In the genomic region with DNA sequence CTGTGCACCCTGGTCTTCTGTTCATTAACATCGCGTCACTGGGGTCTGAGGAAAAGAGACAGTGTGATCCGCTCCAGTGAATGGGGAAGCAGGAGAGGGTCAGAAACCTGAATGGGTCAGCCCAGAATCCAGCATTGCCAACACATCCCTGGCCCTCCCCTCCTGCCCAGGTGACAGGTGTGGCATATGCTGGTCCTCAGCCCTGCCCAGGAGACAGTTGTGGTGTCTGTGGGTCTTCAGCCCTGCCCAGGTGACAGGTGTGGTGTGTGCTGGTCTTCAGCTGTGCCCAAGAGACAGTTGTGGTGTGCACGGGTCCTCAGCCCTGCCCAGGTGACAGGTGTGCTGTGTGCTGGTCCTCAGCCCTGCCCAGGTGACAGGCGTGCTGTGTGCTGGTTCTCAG, we compare ENCODE assay signal across 24 cellular contexts. TPM values are rescaled to one million over a fixed set of nuclear protein-coding genes. Genes with fewer than 3 reads are reported as not detected.
DNase-seq lines count a peak whose midpoint lies in the region; ATAC-seq and TF ChIP-seq lines count a peak whose summit lies in the region.
"Had no signal": no experiment of that assay in that cellular context is flagged by ENCODE, and none has a peak within 500 bp of the region (broad histone marks: within the 10 kb centered on the region; RNA-seq: fewer than 3 reads in every experiment).

No MANE protein-coding gene starts in this region.

- H3K4me1 ChIP-seq in endodermal cell (ENCODE audit: control insufficient read depth, insufficient read depth, low read length), result no peaks in the 10 kb centered on the region
- peaks cover 0 to 4% (median 0%) of the 10 kb centered on the region in 4 donors for H3K4me1 ChIP-seq in sigmoid colon
- H3K4me1 ChIP-seq: parathyroid adenoma, Peyer's patch had no signal

- H3K4me3 Mint-ChIP-seq in endodermal cell (no peak overlapping the region), immature natural killer cell (no peak overlapping the region)
- H3K4me3 Mint-ChIP-seq: activated CD8-positive, alpha-beta T cell treated with anti-CD3 and anti-CD28 coated beads, Interleukin-2, amount 10 ng/mL, durations not matched to agents 7 days and 5 days; CD8-positive, alpha-beta memory T cell; naive thymus-derived CD4-positive, alpha-beta T cell; stimulated activated effector memory CD8-positive, alpha-beta T cell treated with anti-CD3 and anti-CD28 coated beads, Interleukin-12 subunit alpha, Interleukin-12 subunit beta, amount 100 ng/mL, for 72 hours had no signal

- DNase-seq in EL (peak; percentile 13), H7 (peak; percentile 16), endodermal cell (peak; percentile 13), sigmoid colon (peak; percentile 34), immature natural killer cell (no peak), HCEC 1CT (no peak)
- DNase-seq: activated CD8-positive, alpha-beta T cell treated with anti-CD3 and anti-CD28 coated beads, Interleukin-2, amount 10 ng/mL, durations not matched to agents 7 days and 5 days; amygdala; gastrocnemius medialis; KG1; left cardiac atrium; mesenchymal stem cell; NCI-H2029; NCI-H446 had no signal

- intact Hi-C loops in sigmoid colon (cut with DNase I), result no loop called here

- no peak overlapping the region for H3K9ac ChIP-seq in endodermal cell (ENCODE audit: extremely low read depth, low read length, poor library complexity, severe bottlenecking)
- H3K9ac ChIP-seq: parathyroid adenoma had no signal

- H3K4me1 Mint-ChIP-seq in endodermal cell, result no peaks in the 10 kb centered on the region
- peaks cover 26 to 33% of the 10 kb centered on the region in 2 donors for H3K4me1 Mint-ChIP-seq in immature natural killer cell

- H3K27ac Mint-ChIP-seq in endodermal cell (no peak overlapping the region), immature natural killer cell (peak overlapping the region in 1 of 6 donors; percentile 11)
- H3K27ac Mint-ChIP-seq: activated CD8-positive, alpha-beta T cell treated with anti-CD3 and anti-CD28 coated beads, Interleukin-2, amount 10 ng/mL, durations not matched to agents 7 days and 5 days; stimulated activated effector memory CD8-positive, alpha-beta T cell treated with anti-CD3 and anti-CD28 coated beads, Interleukin-12 subunit alpha, Interleukin-12 subunit beta, amount 100 ng/mL, for 72 hours had no signal

- H3K27ac ChIP-seq in endodermal cell (ENCODE audit: low read depth, low read length) (no peak overlapping the region), sigmoid colon (no peak overlapping the region)
- H3K27ac ChIP-seq: cardiac muscle cell, gastrocnemius medialis, parathyroid adenoma, Peyer's patch, thoracic aorta had no signal

- H3K9me3 Mint-ChIP-seq in endodermal cell (peaks cover 3% of the 10 kb centered on the region), immature natural killer cell (no peaks in the 10 kb centered on the region)
- H3K9me3 Mint-ChIP-seq: CD8-positive, alpha-beta memory T cell; naive thymus-derived CD4-positive, alpha-beta T cell; stimulated activated effector memory CD8-positive, alpha-beta T cell treated with anti-CD3 and anti-CD28 coated beads, Interleukin-12 subunit alpha, Interleukin-12 subunit beta, amount 100 ng/mL, for 72 hours had no signal

- H3K4me3 ChIP-seq in H7 (ENCODE audit: insufficient read depth, low read depth, low read length), result no peak overlapping the region
- H3K4me3 ChIP-seq in endodermal cell (ENCODE audit: low read length), result no peak overlapping the region
- H3K4me3 ChIP-seq in sigmoid colon, result no peak overlapping the region
- H3K4me3 ChIP-seq: cardiac muscle cell, gastrocnemius medialis, Peyer's patch, thoracic aorta had no signal

- H3K36me3 ChIP-seq in H7 (replicated peaks; ENCODE audit: control insufficient read depth, insufficient read depth, low read length) (peaks cover 7% of the 10 kb centered on the region), endodermal cell (ENCODE audit: control insufficient read depth, insufficient read depth, low read length) (peaks cover 65% of the 10 kb centered on the region), sigmoid colon (peaks cover 0 to 14% (median 0%) of the 10 kb centered on the region in 4 donors)
- H3K36me3 ChIP-seq: cardiac muscle cell had no signal

- no peak for ATAC-seq in GM18907 (IDR thresholded peaks at IDR 0.05; ENCODE audit: unreplicated experiment)
- ATAC-seq: activated CD8-positive, alpha-beta T cell treated with anti-CD3 and anti-CD28 coated beads, Interleukin-2, amount 10 ng/mL, durations not matched to agents 7 days and 5 days; esophagus mucosa; gastrocnemius medialis; left cardiac atrium; naive thymus-derived CD4-positive, alpha-beta T cell; sciatic nerve; stimulated activated effector memory CD8-positive, alpha-beta T cell treated with anti-CD3 and anti-CD28 coated beads, Interleukin-12 subunit alpha, Interleukin-12 subunit beta, amount 100 ng/mL, for 72 hours had no signal

- no peak for TF ChIP-seq EP300 in sigmoid colon (IDR thresholded peaks at IDR 0.05)

- H3K9me3 ChIP-seq in endodermal cell (ENCODE audit: control insufficient read depth, low read length), result no peaks in the 10 kb centered on the region
- no peaks in the 10 kb centered on the region for H3K9me3 ChIP-seq in sigmoid colon
- H3K9me3 ChIP-seq: gastrocnemius medialis, Peyer's patch, thoracic aorta had no signal

- H3K27me3 ChIP-seq in H7 (ENCODE audit: control insufficient read depth, insufficient read depth, low read length) (no peaks in the 10 kb centered on the region), endodermal cell (ENCODE audit: control insufficient read depth, insufficient read depth, low read length, poor library complexity, severe bottlenecking) (no peaks in the 10 kb centered on the region), sigmoid colon (no peaks in the 10 kb centered on the region)
- H3K27me3 ChIP-seq: cardiac muscle cell, gastrocnemius medialis, Peyer's patch had no signal

- WGBS in endodermal cell (ENCODE audit: insufficient coverage in 1 of 2, insufficient read length in 1 of 2), 2 experiments, result 91 to 93% methylated on average over 4 to 5 of the region's 5 CpGs
- WGBS in sigmoid colon, 2 donors, result 94 to 98% methylated on average over 5 of the region's 5 CpGs

- no peak for TF ChIP-seq CTCF in endodermal cell (conservative IDR thresholded peaks at IDR 0.05)
- no peak for TF ChIP-seq CTCF in sigmoid colon (IDR thresholded peaks at IDR 0.05)

- H3K36me3 Mint-ChIP-seq in endodermal cell (ENCODE audit: low read depth) (peaks cover 65% of the 10 kb centered on the region), immature natural killer cell (peaks cover 0 to 11% (median 6%) of the 10 kb centered on the region in 3 donors)

- TF ChIP-seq POLR2A in sigmoid colon (IDR thresholded peaks at IDR 0.05), result no peak

- H3K27me3 Mint-ChIP-seq in endodermal cell (ENCODE audit: insufficient read depth) (no peaks in the 10 kb centered on the region), immature natural killer cell (ENCODE audit: low read depth in 3 of 3) (peaks cover 5 to 11% (median 6%) of the 10 kb centered on the region in 3 donors)
- H3K27me3 Mint-ChIP-seq: CD8-positive, alpha-beta memory T cell; naive thymus-derived CD4-positive, alpha-beta T cell had no signal

RNA-seq across cellular contexts. Expression of a gene that starts 8.0 kb away (rescaled TPM):
- 62.2 and 78.2 TPM in 2 replicates for total RNA-seq in H7 (2014; rRNA removed; shearing (Covaris generic))
- total RNA-seq in endodermal cell (10 to 100 TPM; 74.8 to 76.1 TPM), sigmoid colon (10 to 100 TPM; 26.5 to 46.0 (median 33.8) TPM)
- polyA plus RNA-seq in endodermal cell (2013, experiment 1 of 2), result 84.3 TPM
- polyA plus RNA-seq in endodermal cell (2013, experiment 2 of 2), result 82.9 TPM
- polyA plus RNA-seq in sigmoid colon (10 to 100 TPM; 40.2 to 57.1 (median 54.6) TPM), immature natural killer cell (10 to 100 TPM; 25.2 to 39.3 (median 33.7) TPM)

Comparison
In these comparisons a context has a peak if more than half of its experiments do, and no peak if none do; other contexts are left out.
1. DNase-seq: peak in EL (single experiment), H7 (single experiment), endodermal cell (single experiment) and sigmoid colon (single experiment); none in immature natural killer cell (0 of 3) and HCEC 1CT (single experiment).